ENCODE assay signal across 12 cellular contexts in the genomic region with DNA sequence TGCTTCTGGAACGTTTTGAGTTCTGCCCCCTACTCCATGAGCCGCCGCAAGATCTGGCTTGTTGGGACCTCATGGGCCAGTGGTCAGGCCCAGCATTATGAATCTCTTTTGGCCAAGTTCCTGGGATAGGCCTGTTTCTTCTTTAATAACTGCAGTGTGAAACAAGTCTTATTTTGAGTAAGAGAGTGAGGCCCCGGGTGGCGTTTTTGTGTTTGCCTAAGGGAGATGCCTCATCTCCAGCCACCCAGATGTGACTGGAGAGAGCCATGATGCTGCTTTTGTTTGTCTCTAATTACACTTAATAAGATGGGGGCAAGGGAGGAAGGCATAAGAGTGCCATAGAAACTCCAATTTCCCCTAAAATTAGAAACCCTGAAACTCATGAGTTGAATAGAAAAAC. TPM values are rescaled to one million over a fixed set of nuclear protein-coding genes. Genes with fewer than 3 reads are reported as not detected.
DNase-seq lines count a peak whose midpoint lies in the region; ATAC-seq and TF ChIP-seq lines count a peak whose summit lies in the region.
"Had no signal": no experiment of that assay in that cellular context is flagged by ENCODE, and none has a peak within 500 bp of the region (broad histone marks: within the 10 kb centered on the region; RNA-seq: fewer than 3 reads in every experiment).

No MANE protein-coding gene starts in this region.

- H2AFZ ChIP-seq in H9 (ENCODE audit: low read length) (no peak overlapping the region), smooth muscle cell (ENCODE audit: low read depth) (no peak overlapping the region)

- no CpG with 5 or more reads among the region's 5 CpGs for WGBS in H9 (ENCODE audit: extremely low coverage, insufficient read length, low lambda C conversion rate)
- 70% methylated on average over 5 of the region's 5 CpGs for WGBS in smooth muscle cell (ENCODE audit: low lambda C conversion rate)

- H4K5ac ChIP-seq in H9 (ENCODE audit: insufficient read length, low read depth, low read length): no peak overlapping the region

- H3K4me2 ChIP-seq in H9 (ENCODE audit: insufficient read depth, insufficient read length, low read length) (no peak overlapping the region), smooth muscle cell (no peak overlapping the region)

- H3K79me1 ChIP-seq in H9 (ENCODE audit: insufficient read depth, low read depth, low read length, poor library complexity, severe bottlenecking): peaks cover 5% of the 10 kb centered on the region

- peaks cover 16 to 25% (median 19%) of the 10 kb centered on the region in 3 experiments for H3K36me3 Mint-ChIP-seq in H9 (ENCODE audit: insufficient read depth in 1 of 3, low read depth in 3 of 3)
- no peaks in the 10 kb centered on the region for H3K36me3 Mint-ChIP-seq in dendritic cell treated with granulocyte-macrophage colony-stimulating factor and Interleukin-4, amounts not matched to agents 40 ng/mL and 50 ng/mL, for 4 days (ENCODE audit: low read depth)

- no peak overlapping the region for H3K23ac ChIP-seq in H9 (ENCODE audit: insufficient read length, low read depth, low read length)

- H4K20me1 ChIP-seq in H9 (ENCODE audit: control insufficient read depth, insufficient read depth, insufficient read length): no peaks in the 10 kb centered on the region
- peaks cover 100% of the 10 kb centered on the region for H4K20me1 ChIP-seq in smooth muscle cell (ENCODE audit: low read depth)

- H3K4me1 Mint-ChIP-seq in H9: peaks cover 73% of the 10 kb centered on the region in 2 experiments
- H3K4me1 Mint-ChIP-seq in dendritic cell treated with granulocyte-macrophage colony-stimulating factor and Interleukin-4, amounts not matched to agents 40 ng/mL and 50 ng/mL, for 4 days (ENCODE audit: low read depth): peaks cover 54% of the 10 kb centered on the region

- H3K79me2 ChIP-seq in H9 (ENCODE audit: insufficient read depth, low read length) (peaks cover 1% of the 10 kb centered on the region; the same call in 1 of the 2 replicates), smooth muscle cell (ENCODE audit: low read depth) (peaks cover 100% of the 10 kb centered on the region)

- H3K56ac ChIP-seq in H9 (ENCODE audit: insufficient read length, low read depth, low read length): no peak overlapping the region

- H3K4me3 ChIP-seq in GM12865 (ENCODE audit: low read depth, low read length) (peak overlapping the region; percentile 45), smooth muscle cell (no peak overlapping the region)
- H3K4me3 ChIP-seq: sigmoid colon, SJCRH30 had no signal

- no peaks in the 10 kb centered on the region for H3K27me3 ChIP-seq in H9 (ENCODE audit: insufficient read depth, low read length)
- no peaks in the 10 kb centered on the region for H3K27me3 ChIP-seq in smooth muscle cell (ENCODE audit: low read depth)
- H3K27me3 ChIP-seq: sigmoid colon, SJCRH30 had no signal

- H3K4ac ChIP-seq in H9 (ENCODE audit: low read depth, low read length): no peak overlapping the region

- intact Hi-C loops in dendritic cell treated with granulocyte-macrophage colony-stimulating factor and Interleukin-4, amounts not matched to agents 40 ng/mL and 50 ng/mL, for 4 days (cut with micrococcal nuclease): no loop called here

- TF ChIP-seq CTCF in GM12865 (IDR thresholded peaks at IDR 0.05; ENCODE audit: insufficient read depth, low read depth, low read length, missing control alignments) (no peak), H9 (conservative IDR thresholded peaks at IDR 0.05) (no peak), smooth muscle cell (IDR thresholded peaks at IDR 0.05; ENCODE audit: borderline replicate concordance, insufficient read depth, poor library complexity, severe bottlenecking) (no peak)

- DNase-seq in GM12865 (ENCODE audit: low read depth) (peak; percentile 53), H9 (no peak), smooth muscle cell (lab: John Stamatoyannopoulos, UW; ENCODE audit: unreplicated experiment) (no peak)
- DNase-seq: activated T-cell treated with anti-CD3 and anti-CD28 coated beads, Interleukin-2, amount 50 U/mL, for 4 hours; CD4-positive, alpha-beta memory T cell; sigmoid colon; SJCRH30 had no signal

- peak overlapping the region in 2 of 3 experiments; percentile 73 to 74; a peak in 3 of 7 replicates for H3K27ac Mint-ChIP-seq in H9
- H3K27ac Mint-ChIP-seq in dendritic cell treated with granulocyte-macrophage colony-stimulating factor and Interleukin-4, amounts not matched to agents 40 ng/mL and 50 ng/mL, for 4 days: peak overlapping the region; percentile 84

- H3K9me3 ChIP-seq in H9 (ENCODE audit: control insufficient read depth, low read depth, low read length) (peaks cover 4% of the 10 kb centered on the region), smooth muscle cell (replicated peaks; ENCODE audit: low read depth) (no peaks in the 10 kb centered on the region)
- H3K9me3 ChIP-seq: sigmoid colon had no signal

- H3T11ph ChIP-seq in H9 (ENCODE audit: low read length): no peak overlapping the region

- H2BK15ac ChIP-seq in H9 (ENCODE audit: low read depth, low read length): no peak overlapping the region

- peaks cover 12 to 17% of the 10 kb centered on the region in 2 experiments for H3K9me3 Mint-ChIP-seq in H9
- no peaks in the 10 kb centered on the region for H3K9me3 Mint-ChIP-seq in dendritic cell treated with granulocyte-macrophage colony-stimulating factor and Interleukin-4, amounts not matched to agents 40 ng/mL and 50 ng/mL, for 4 days

- H3K4me1 ChIP-seq in H9 (ENCODE audit: insufficient read depth, low read length): peaks cover 27% of the 10 kb centered on the region; the same call in 1 of the 2 replicates
- H3K4me1 ChIP-seq in smooth muscle cell (ENCODE audit: low read depth): peaks cover 52% of the 10 kb centered on the region

- no peak overlapping the region for H4K8ac ChIP-seq in H9 (replicated peaks; ENCODE audit: insufficient read length, low read depth, low read length)

- H3K36me3 ChIP-seq in smooth muscle cell (ENCODE audit: low read depth): no peaks in the 10 kb centered on the region
- H3K36me3 ChIP-seq: sigmoid colon, SJCRH30 had no signal

- H3K27ac ChIP-seq in H9 (ENCODE audit: insufficient read length, low read depth, low read length) (no peak overlapping the region), smooth muscle cell (ENCODE audit: low read depth) (peak overlapping the region; percentile 44)
- H3K27ac ChIP-seq: SJCRH30 had no signal

- no peak overlapping the region for H4K91ac ChIP-seq in H9 (ENCODE audit: insufficient read length, low read depth, low read length)

- peaks cover 6% of the 10 kb centered on the region for H3F3A ChIP-seq in smooth muscle cell (ENCODE audit: low read depth)

- peaks cover 4% of the 10 kb centered on the region for H3K23me2 ChIP-seq in H9 (ENCODE audit: insufficient read length, low read depth, low read length, poor library complexity, severe bottlenecking)

- no peak overlapping the region for H3K4me3 Mint-ChIP-seq in H9
- no peak overlapping the region for H3K4me3 Mint-ChIP-seq in dendritic cell treated with granulocyte-macrophage colony-stimulating factor and Interleukin-4, amounts not matched to agents 40 ng/mL and 50 ng/mL, for 4 days
- H3K4me3 Mint-ChIP-seq: activated T-cell treated with anti-CD3 and anti-CD28 coated beads, Interleukin-2, amount 50 U/mL, for 4 hours; CD4-positive, alpha-beta memory T cell had no signal

- H2BK120ac ChIP-seq in H9 (ENCODE audit: low read depth, low read length, poor library complexity, severe bottlenecking): no peak overlapping the region

- ATAC-seq in HG03139 (IDR thresholded peaks at IDR 0.05; ENCODE audit: unreplicated experiment): no peak
- ATAC-seq in HG03280 (IDR thresholded peaks at IDR 0.05; ENCODE audit: unreplicated experiment): no peak
- no peak for ATAC-seq in HG02623 (IDR thresholded peaks at IDR 0.05; ENCODE audit: unreplicated experiment)
- no peak for ATAC-seq in GM18498 (IDR thresholded peaks at IDR 0.05; ENCODE audit: unreplicated experiment)
- ATAC-seq: activated T-cell treated with anti-CD3 and anti-CD28 coated beads, Interleukin-2, amount 50 U/mL, for 4 hours had no signal

- H2BK5ac ChIP-seq in H9 (ENCODE audit: insufficient read length, low read length): no peak overlapping the region

- H3K9ac ChIP-seq in H9 (ENCODE audit: extremely low read depth, insufficient read length, low read length): no peak overlapping the region
- H3K9ac ChIP-seq in smooth muscle cell (ENCODE audit: low read depth): no peak overlapping the region

- no peak overlapping the region for H2AK5ac ChIP-seq in H9 (ENCODE audit: insufficient read length, low read length)

- H3K14ac ChIP-seq in H9 (ENCODE audit: insufficient read depth, low read length): no peak overlapping the region

- H2BK20ac ChIP-seq in H9 (ENCODE audit: low read depth, low read length, poor library complexity, severe bottlenecking): no peak overlapping the region

- no peaks in the 10 kb centered on the region for H3K27me3 Mint-ChIP-seq in H9 (ENCODE audit: low read depth)
- H3K27me3 Mint-ChIP-seq in dendritic cell treated with granulocyte-macrophage colony-stimulating factor and Interleukin-4, amounts not matched to agents 40 ng/mL and 50 ng/mL, for 4 days: no peaks in the 10 kb centered on the region
- H3K27me3 Mint-ChIP-seq: CD4-positive, alpha-beta memory T cell had no signal

- no peak overlapping the region for H2BK12ac ChIP-seq in H9 (ENCODE audit: insufficient read length, low read depth, low read length)

- H3K18ac ChIP-seq in H9 (ENCODE audit: insufficient read length, low read depth, low read length): no peak overlapping the region

RNA-seq across cellular contexts. Expression of gene KSR1, which starts 39.8 kb away (rescaled TPM):
- 43.5 and 44.9 TPM in 2 replicates for total RNA-seq in H9 (2021)
- total RNA-seq in smooth muscle cell: 65.1 and 69.2 TPM in 2 replicates
- 40.4 and 53.2 TPM in 2 replicates for polyA plus RNA-seq in smooth muscle cell
